In the genomic region with DNA sequence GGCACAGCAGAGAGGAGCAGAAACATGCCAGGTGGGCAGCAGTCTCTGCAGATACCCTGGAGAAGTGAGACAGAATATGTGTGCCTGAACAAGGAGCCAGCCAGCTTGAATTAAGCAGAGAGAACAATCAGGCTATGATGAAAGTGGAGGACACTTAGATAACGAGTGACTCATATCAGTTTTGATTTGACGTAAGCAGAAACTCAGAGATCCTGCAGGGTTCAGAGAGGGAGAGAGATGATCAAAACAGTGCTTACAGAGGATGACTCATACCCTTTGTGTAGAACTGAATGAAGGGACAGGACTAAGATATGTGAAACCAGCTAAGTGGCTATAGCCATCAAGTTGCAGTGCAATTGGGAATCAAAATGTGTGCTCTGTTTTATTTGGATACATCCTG, we compare ENCODE assay signal across 9 cellular contexts.
DNase-seq lines count a peak whose midpoint lies in the region; ATAC-seq and TF ChIP-seq lines count a peak whose summit lies in the region.
"Had no signal": no experiment of that assay in that cellular context is flagged by ENCODE, and none has a peak within 500 bp of the region (broad histone marks: within the 10 kb centered on the region; RNA-seq: fewer than 3 reads in every experiment).

No MANE protein-coding gene starts in this region.

- H3K27ac ChIP-seq in substantia nigra (ENCODE audit: low read depth, low read length, poor library complexity, severe bottlenecking) = no peak overlapping the region
- H3K27ac ChIP-seq: SJSA1 had no signal

- ATAC-seq in GM18499 (IDR thresholded peaks at IDR 0.05; ENCODE audit: insufficient read depth, unreplicated experiment) = peak; percentile 91

- TF ChIP-seq CTCF in HFF-Myc (IDR thresholded peaks at IDR 0.05; ENCODE audit: low read depth, low read length, missing control alignments) = no peak
- no peak for TF ChIP-seq CTCF in foreskin fibroblast (IDR thresholded peaks at IDR 0.05; ENCODE audit: low read depth, low read length)

- H3K4me3 ChIP-seq in HFF-Myc (replicated peaks; ENCODE audit: low read depth, low read length) = no peak overlapping the region
- no peak overlapping the region for H3K4me3 ChIP-seq in foreskin fibroblast (ENCODE audit: low read depth in 1 of 2, low read length in 2 of 2)
- H3K4me3 ChIP-seq: SJSA1 had no signal

- DNase-seq in HFF-Myc (ENCODE audit: extremely low read depth, low read depth) (peak; percentile 70), NCI-H510A (lab: John Stamatoyannopoulos, UW) (peak; percentile 17), foreskin fibroblast (peak; percentile 91 to 94), GDM1 (lab: John Stamatoyannopoulos, UW) (no peak), UCSD-AML1 (lab: John Stamatoyannopoulos, UW; ENCODE audit: unreplicated experiment) (no peak), substantia nigra (lab: John Stamatoyannopoulos, UW) (no peak), SK-N-DZ (ENCODE audit: low spot score) (no peak)

Comparison
In these comparisons a context has a peak if more than half of its experiments do, and no peak if none do; other contexts are left out.
1. DNase-seq: peak in HFF-Myc (single experiment), NCI-H510A (single experiment) and foreskin fibroblast (2 of 2); none in GDM1 (single experiment), UCSD-AML1 (single experiment), substantia nigra (0 of 49) and SK-N-DZ (single experiment).